ENCODE assay signal across 11 cellular contexts in the genomic region with DNA sequence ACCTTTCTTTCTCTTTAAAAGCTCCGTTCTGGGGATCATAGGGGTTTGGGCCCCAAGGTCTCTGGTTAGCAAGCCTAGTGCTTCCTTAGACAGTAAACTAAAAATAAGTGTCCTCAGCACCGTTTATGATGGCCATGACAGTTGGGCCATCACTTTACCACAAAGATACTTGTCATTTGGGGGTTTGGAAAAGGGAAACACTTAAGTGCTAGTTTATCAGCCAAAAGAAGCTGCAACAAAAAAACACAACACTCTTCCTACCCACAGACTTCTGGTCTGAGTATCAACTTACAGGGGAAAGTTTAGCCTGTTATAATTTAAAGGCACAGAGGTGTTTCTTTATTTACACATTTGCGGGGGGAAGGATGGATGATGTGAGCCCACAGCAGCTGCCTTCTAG.
DNase-seq lines count a peak whose midpoint lies in the region; ATAC-seq and TF ChIP-seq lines count a peak whose summit lies in the region.
"Had no signal": no experiment of that assay in that cellular context is flagged by ENCODE, and none has a peak within 500 bp of the region (broad histone marks: within the 10 kb centered on the region; RNA-seq: fewer than 3 reads in every experiment).

No MANE protein-coding gene starts in this region.

- no peak for DNase-seq in activated T-cell treated with anti-CD3 and anti-CD28 coated beads, Interleukin-2, amount 50 U/mL, for 72 hours
- DNase-seq in activated T-cell treated with anti-CD3 and anti-CD28 coated beads, Interleukin-2, amount 50 U/mL, for 1 hour: no peak
- no peak for DNase-seq in activated CD8-positive, alpha-beta T cell treated with anti-CD3 and anti-CD28 coated beads, Interleukin-2, amount 10 ng/mL, durations not matched to agents 7 days and 5 days
- DNase-seq in stimulated activated naive CD8-positive, alpha-beta T cell treated with anti-CD3 and anti-CD28 coated beads, Interleukin-15, amount 100 ng/mL, for 72 hours: no peak
- DNase-seq in GM13977 (ENCODE audit: low spot score): no peak
- DNase-seq in nucleus accumbens (lab: John Stamatoyannopoulos, UW): no peak
- no peak for DNase-seq in T1000 (lab: John Stamatoyannopoulos, UW)
- DNase-seq: effector CD8-positive, alpha-beta T cell; mucosa of descending colon; SK-N-SH had no signal

- H2AFZ ChIP-seq in Loucy (ENCODE audit: low read length): peak overlapping the region; percentile 16; the same call in 1 of the 2 replicates

- H3K4me2 ChIP-seq in Loucy (ENCODE audit: low read depth, low read length, poor library complexity, severe bottlenecking): peak overlapping the region; percentile 76
- H3K4me2 ChIP-seq: SK-N-SH had no signal

- peaks cover 16% of the 10 kb centered on the region for H3F3A ChIP-seq in Loucy (ENCODE audit: low read depth)

- peak overlapping the region; percentile 78 for H3K9ac ChIP-seq in Loucy (ENCODE audit: low read depth, low read length, poor library complexity, severe bottlenecking)
- H3K9ac ChIP-seq: SK-N-SH had no signal

- CTCF ChIA-PET in activated CD8-positive, alpha-beta T cell treated with anti-CD3 and anti-CD28 coated beads, Interleukin-2, amount 10 ng/mL, durations not matched to agents 7 days and 5 days (lab: Charles Lee): interaction anchor here (1.0 to 1.8 kb wide), 9 partner anchors 9 to 185 kb away, joined by 3 to 7 read pairs (median 4); no protein-coding TSS in a partner anchor

- no peaks in the 10 kb centered on the region for H3K9me2 ChIP-seq in Loucy (replicated peaks; ENCODE audit: low read depth, low read length)
- H3K9me2 ChIP-seq: SK-N-SH had no signal

- H3K79me2 ChIP-seq in Loucy (ENCODE audit: insufficient read depth, low read length): no peaks in the 10 kb centered on the region

- H3K36me3 ChIP-seq in Loucy (ENCODE audit: insufficient read depth, low read length): no peaks in the 10 kb centered on the region

- in situ Hi-C loops in GM13977 (cut with MboI; ENCODE audit: low pct_unique_long_range_greater_than_20kb, low sequenced_read_pairs, unreplicated experiment): no loop called here

- H3K4me1 Mint-ChIP-seq in activated T-cell treated with anti-CD3 and anti-CD28 coated beads, Interleukin-2, amount 50 U/mL, for 72 hours (ENCODE audit: low read depth): peaks cover 66% of the 10 kb centered on the region
- H3K4me1 Mint-ChIP-seq in activated CD8-positive, alpha-beta T cell treated with anti-CD3 and anti-CD28 coated beads, Interleukin-2, amount 10 ng/mL, durations not matched to agents 7 days and 5 days (ENCODE audit: low read depth): peaks cover 62% of the 10 kb centered on the region
- H3K4me1 Mint-ChIP-seq in stimulated activated naive CD8-positive, alpha-beta T cell treated with anti-CD3 and anti-CD28 coated beads, Interleukin-15, amount 100 ng/mL, for 72 hours: peaks cover 61% of the 10 kb centered on the region

- no peaks in the 10 kb centered on the region for H4K20me1 ChIP-seq in Loucy (ENCODE audit: insufficient read depth, low read length, poor library complexity, severe bottlenecking)

- peak overlapping the region; percentile 77 to 92 for H3K4me3 Mint-ChIP-seq in activated T-cell treated with anti-CD3 and anti-CD28 coated beads, Interleukin-2, amount 50 U/mL, for 72 hours
- peak overlapping the region; percentile 61 for H3K4me3 Mint-ChIP-seq in activated CD8-positive, alpha-beta T cell treated with anti-CD3 and anti-CD28 coated beads, Interleukin-2, amount 10 ng/mL, durations not matched to agents 7 days and 5 days
- peak overlapping the region; percentile 69 to 71 for H3K4me3 Mint-ChIP-seq in stimulated activated naive CD8-positive, alpha-beta T cell treated with anti-CD3 and anti-CD28 coated beads, Interleukin-15, amount 100 ng/mL, for 72 hours

- H3K27me3 ChIP-seq in Loucy (ENCODE audit: insufficient read depth, low read length, poor library complexity, severe bottlenecking): no peaks in the 10 kb centered on the region

- no peaks in the 10 kb centered on the region for H3K9me3 ChIP-seq in Loucy (ENCODE audit: insufficient read depth, low read depth, low read length)
- H3K9me3 ChIP-seq: mucosa of descending colon, SK-N-SH had no signal

- POLR2A ChIA-PET in activated CD8-positive, alpha-beta T cell treated with anti-CD3 and anti-CD28 coated beads, Interleukin-2, amount 10 ng/mL, durations not matched to agents 7 days and 5 days (lab: Charles Lee): interaction anchor here (0.5 to 2.0 kb wide), 10 partner anchors 10 to 109 kb away, joined by 3 to 6 read pairs (median 3); a partner anchor contains a TSS

- no peak for TF ChIP-seq CTCF in Loucy (conservative IDR thresholded peaks at IDR 0.05; ENCODE audit: low read length)
- no peak for TF ChIP-seq CTCF in GM13977 (IDR thresholded peaks at IDR 0.05; ENCODE audit: extremely low read depth, insufficient read depth, missing control alignments)

- peak overlapping the region; percentile 65 for H3K4me3 ChIP-seq in Loucy (ENCODE audit: low read length, poor library complexity, severe bottlenecking)
- H3K4me3 ChIP-seq: mucosa of descending colon had no signal

- H3K4me1 ChIP-seq in Loucy (ENCODE audit: insufficient read depth, low read length, poor library complexity, severe bottlenecking): peaks cover 75% of the 10 kb centered on the region

- H3K36me3 Mint-ChIP-seq in activated T-cell treated with anti-CD3 and anti-CD28 coated beads, Interleukin-2, amount 50 U/mL, for 72 hours (ENCODE audit: insufficient read depth in 2 of 2): peaks cover 9 to 17% of the 10 kb centered on the region in 2 donors
- H3K36me3 Mint-ChIP-seq in activated CD8-positive, alpha-beta T cell treated with anti-CD3 and anti-CD28 coated beads, Interleukin-2, amount 10 ng/mL, durations not matched to agents 7 days and 5 days (ENCODE audit: low read depth): peaks cover 55% of the 10 kb centered on the region

- ATAC-seq in activated T-cell treated with anti-CD3 and anti-CD28 coated beads, Interleukin-2, amount 50 U/mL, for 72 hours (replicated peaks in 1 of 2): peak; percentile 59 to 69
- no peak for ATAC-seq in activated CD8-positive, alpha-beta T cell treated with anti-CD3 and anti-CD28 coated beads, Interleukin-2, amount 10 ng/mL, durations not matched to agents 7 days and 5 days
- ATAC-seq in stimulated activated naive CD8-positive, alpha-beta T cell treated with anti-CD3 and anti-CD28 coated beads, Interleukin-15, amount 100 ng/mL, for 72 hours: peak; percentile 70
- ATAC-seq: mucosa of descending colon had no signal

- peaks cover 2 to 3% of the 10 kb centered on the region in 2 donors for H3K9me3 Mint-ChIP-seq in activated T-cell treated with anti-CD3 and anti-CD28 coated beads, Interleukin-2, amount 50 U/mL, for 72 hours
- peaks cover 29% of the 10 kb centered on the region for H3K9me3 Mint-ChIP-seq in activated CD8-positive, alpha-beta T cell treated with anti-CD3 and anti-CD28 coated beads, Interleukin-2, amount 10 ng/mL, durations not matched to agents 7 days and 5 days (ENCODE audit: insufficient read depth)
- H3K9me3 Mint-ChIP-seq in stimulated activated naive CD8-positive, alpha-beta T cell treated with anti-CD3 and anti-CD28 coated beads, Interleukin-15, amount 100 ng/mL, for 72 hours: peaks cover 24% of the 10 kb centered on the region in 2 donors

- H3K27ac Mint-ChIP-seq in activated T-cell treated with anti-CD3 and anti-CD28 coated beads, Interleukin-2, amount 50 U/mL, for 72 hours: peak overlapping the region; percentile 26
- H3K27ac Mint-ChIP-seq in activated CD8-positive, alpha-beta T cell treated with anti-CD3 and anti-CD28 coated beads, Interleukin-2, amount 10 ng/mL, durations not matched to agents 7 days and 5 days: peak overlapping the region; percentile 88
- peak overlapping the region; percentile 75 to 93 for H3K27ac Mint-ChIP-seq in stimulated activated naive CD8-positive, alpha-beta T cell treated with anti-CD3 and anti-CD28 coated beads, Interleukin-15, amount 100 ng/mL, for 72 hours

- no peaks in the 10 kb centered on the region for H3K27me3 Mint-ChIP-seq in activated T-cell treated with anti-CD3 and anti-CD28 coated beads, Interleukin-2, amount 50 U/mL, for 72 hours (ENCODE audit: low read depth)
- H3K27me3 Mint-ChIP-seq in activated CD8-positive, alpha-beta T cell treated with anti-CD3 and anti-CD28 coated beads, Interleukin-2, amount 10 ng/mL, durations not matched to agents 7 days and 5 days (ENCODE audit: low read depth): no peaks in the 10 kb centered on the region
- no peaks in the 10 kb centered on the region for H3K27me3 Mint-ChIP-seq in stimulated activated naive CD8-positive, alpha-beta T cell treated with anti-CD3 and anti-CD28 coated beads, Interleukin-15, amount 100 ng/mL, for 72 hours

Comparison
In these comparisons a context has a peak if more than half of its experiments do, and no peak if none do; other contexts are left out.
1. H3K27ac Mint-ChIP-seq: peak in every context shown above with its lines; median percentile 88 in activated CD8-positive, alpha-beta T cell treated with anti-CD3 and anti-CD28 coated beads, Interleukin-2, amount 10 ng/mL, durations not matched to agents 7 days and 5 days; 84 in stimulated activated naive CD8-positive, alpha-beta T cell treated with anti-CD3 and anti-CD28 coated beads, Interleukin-15, amount 100 ng/mL, for 72 hours; 26 in activated T-cell treated with anti-CD3 and anti-CD28 coated beads, Interleukin-2, amount 50 U/mL, for 72 hours.